ENCODE assay signal across 1 cellular context in genomic region chr10:24723788-24724380, GRCh38.
TF ChIP-seq lines count a peak whose summit lies in the region.

Gene ARHGAP21 (minus strand): TSS chr10:24723887. CDS start chr10:24721899, 1,988 bp downstream.

TF ChIP-seq in H1, 55 proteins besides CTCF, POLR2A, EP300 and RAD21 (continued from another document):
- no peak for TF ChIP-seq E2F6 (IDR thresholded peaks at IDR 0.05)
- no peak for TF ChIP-seq CBX5 (IDR thresholded peaks at IDR 0.05; ENCODE audit: low read depth, low read length)
- TF ChIP-seq RNF2 (IDR thresholded peaks at IDR 0.05; ENCODE audit: borderline replicate concordance, low read depth, low read length, missing control alignments, poor library complexity, severe bottlenecking), result no peak
- no peak for TF ChIP-seq ASH2L (IDR thresholded peaks at IDR 0.05; ENCODE audit: low read length)
- TF ChIP-seq TCF12 (IDR thresholded peaks at IDR 0.05; ENCODE audit: low read depth, low read length), result no peak
- TF ChIP-seq KDM4A (IDR thresholded peaks at IDR 0.05; ENCODE audit: low read depth, low read length, severe bottlenecking), result peak; percentile 76
- no peak for TF ChIP-seq GTF2F1 (IDR thresholded peaks at IDR 0.05; ENCODE audit: borderline replicate concordance, low read depth, low read length)
- TF ChIP-seq SP4 (IDR thresholded peaks at IDR 0.05; ENCODE audit: low read length), result no peak
- TF ChIP-seq USF2 (IDR thresholded peaks at IDR 0.05; ENCODE audit: low read length), result no peak
- no peak for TF ChIP-seq CHD2 (IDR thresholded peaks at IDR 0.05; ENCODE audit: low read length)
- TF ChIP-seq ZNF274 (IDR thresholded peaks at IDR 0.05; ENCODE audit: borderline replicate concordance, extremely low read depth, low read length), result no peak
- no peak for TF ChIP-seq GABPA (IDR thresholded peaks at IDR 0.05; ENCODE audit: borderline replicate concordance, insufficient read depth, low read length)
- TF ChIP-seq POLR2AphosphoS5 (IDR thresholded peaks at IDR 0.05; ENCODE audit: low read depth, low read length), result no peak
- TF ChIP-seq SIRT6 (IDR thresholded peaks at IDR 0.05; ENCODE audit: low read length), result no peak
- no peak for TF ChIP-seq CREB1 (IDR thresholded peaks at IDR 0.05)
- TF ChIP-seq CEBPB (IDR thresholded peaks at IDR 0.05; ENCODE audit: low read depth, low read length), result no peak
- no peak for TF ChIP-seq HDAC2 (IDR thresholded peaks at IDR 0.05; ENCODE audit: borderline replicate concordance in 1 of 2, low read depth in 2 of 2, low read length in 2 of 2)
- no peak for TF ChIP-seq BCL11A (IDR thresholded peaks at IDR 0.05; ENCODE audit: low read depth in 2 of 2, low read length in 2 of 2)
- TF ChIP-seq SRF (IDR thresholded peaks at IDR 0.05; ENCODE audit: low read depth, low read length), result no peak
- peak; percentile 50; the same call in 1 of the 2 replicates for TF ChIP-seq SUZ12 (IDR thresholded peaks at IDR 0.05; ENCODE audit: low read length)
- no peak for TF ChIP-seq POU5F1 (IDR thresholded peaks at IDR 0.05; ENCODE audit: low read depth, low read length)
- no peak for TF ChIP-seq PHF8 (conservative IDR thresholded peaks at IDR 0.05; ENCODE audit: low read depth, low read length)
- no peak for TF ChIP-seq CHD7 (IDR thresholded peaks at IDR 0.05; ENCODE audit: insufficient replicate concordance, low read length)
- no peak for TF ChIP-seq SIX5 (IDR thresholded peaks at IDR 0.05; ENCODE audit: low read depth, low read length)
- no peak for TF ChIP-seq TBP (IDR thresholded peaks at IDR 0.05; ENCODE audit: low read depth, low read length)
- TF ChIP-seq BRCA1 (IDR thresholded peaks at IDR 0.05; ENCODE audit: low read depth, low read length), result no peak
- no peak for TF ChIP-seq MAFK (IDR thresholded peaks at IDR 0.05; ENCODE audit: low read depth, low read length)
- TF ChIP-seq TAF1 (IDR thresholded peaks at IDR 0.05; ENCODE audit: low read depth, low read length), result no peak
- no peak for TF ChIP-seq RXRA (IDR thresholded peaks at IDR 0.05; ENCODE audit: insufficient read depth, low read depth, low read length)
- no peak for TF ChIP-seq SP1 (IDR thresholded peaks at IDR 0.05; ENCODE audit: low read depth, low read length)
- TF ChIP-seq HDAC6 (IDR thresholded peaks at IDR 0.05; ENCODE audit: low read depth, low read length), result no peak
- TF ChIP-seq RBBP5 (IDR thresholded peaks at IDR 0.05; ENCODE audit: borderline replicate concordance, low read depth, low read length), result 0 out of 2 replicates have a peak, but pooled peaks have one; percentile 63
- no peak; the same call in 1 of the 2 replicates for TF ChIP-seq BACH1 (IDR thresholded peaks at IDR 0.05; ENCODE audit: low read length)
- no peak for TF ChIP-seq EZH2 (IDR thresholded peaks at IDR 0.05; ENCODE audit: low read depth, low read length, severe bottlenecking)
- TF ChIP-seq RFX5 (IDR thresholded peaks at IDR 0.05; ENCODE audit: borderline replicate concordance, low read depth, low read length), result no peak
- 0 out of 4 replicates have a peak, but pooled peaks of 1 of the 2 experiments have one; percentile 22 for TF ChIP-seq SIN3A (conservative IDR thresholded peaks at IDR 0.05 in 1 of 2, IDR thresholded peaks at IDR 0.05 in 1 of 2; ENCODE audit: low read depth in 1 of 2, low read length in 2 of 2)
- no peak for TF ChIP-seq YY1 (IDR thresholded peaks at IDR 0.05; ENCODE audit: low read depth, low read length)
- TF ChIP-seq NRF1 (IDR thresholded peaks at IDR 0.05; ENCODE audit: low read depth, low read length), result no peak
- peak; percentile 61 for TF ChIP-seq SAP30 (IDR thresholded peaks at IDR 0.05; ENCODE audit: insufficient read depth, insufficient replicate concordance, low read length)
- no peak for TF ChIP-seq JUN (IDR thresholded peaks at IDR 0.05; ENCODE audit: low read depth, low read length)
- no peak for TF ChIP-seq SP2 (IDR thresholded peaks at IDR 0.05; ENCODE audit: low read length)
- no peak for TF ChIP-seq CHD1 (IDR thresholded peaks at IDR 0.05; ENCODE audit: low read depth, low read length)
- TF ChIP-seq FOSL1 (IDR thresholded peaks at IDR 0.05; ENCODE audit: insufficient read depth, low read depth, low read length), result no peak
- TF ChIP-seq MAX (IDR thresholded peaks at IDR 0.05), result no peak
- no peak for TF ChIP-seq ATF2 (IDR thresholded peaks at IDR 0.05; ENCODE audit: low read length)
- TF ChIP-seq CBX8 (IDR thresholded peaks at IDR 0.05; ENCODE audit: borderline replicate concordance, low read depth, low read length), result no peak
- TF ChIP-seq KDM5A (IDR thresholded peaks at IDR 0.05; ENCODE audit: low read length), result no peak
- no peak for TF ChIP-seq CTBP2 (IDR thresholded peaks at IDR 0.05; ENCODE audit: borderline replicate concordance, insufficient read depth, insufficient read length, low read length)
